In genomic region chr6:157831424-157832249, GRCh38 we compare ENCODE assay signal across 11 cellular contexts. TPM values are rescaled to one million over a fixed set of nuclear protein-coding genes. Genes with fewer than 3 reads are reported as not detected.
DNase-seq lines count a peak whose midpoint lies in the region; ATAC-seq, FAIRE-seq and TF ChIP-seq lines count a peak whose summit lies in the region.
"Had no signal": no experiment of that assay in that cellular context is flagged by ENCODE, and none has a peak within 500 bp of the region (broad histone marks: within the 10 kb centered on the region; RNA-seq: fewer than 3 reads in every experiment).

No MANE protein-coding gene starts in this region.

- no peak overlapping the region for H3K4me3 ChIP-seq in BLaER1 treated with 17β-estradiol and CSF1 and Interleukin-3, amounts not matched to agents 10 nM and 100 nM
- H3K4me3 ChIP-seq in effector memory CD4-positive, alpha-beta T cell (ENCODE audit: insufficient read depth, low read depth, low read length, poor library complexity, severe bottlenecking) = no peak overlapping the region

- H3K27ac ChIP-seq in BLaER1 treated with 17β-estradiol and CSF1 and Interleukin-3, amounts not matched to agents 10 nM and 100 nM = no peak overlapping the region
- peak overlapping the region; percentile 32 for H3K27ac ChIP-seq in angular gyrus (ENCODE audit: low read depth, low read length)
- no peak overlapping the region for H3K27ac ChIP-seq in effector memory CD4-positive, alpha-beta T cell (ENCODE audit: insufficient read depth, low read length, poor library complexity, severe bottlenecking)

- H4K20me1 ChIP-seq in BLaER1 treated with 17β-estradiol and CSF1 and Interleukin-3, amounts not matched to agents 10 nM and 100 nM = peaks cover 0 to 92% (median 0%) of the 10 kb centered on the region in 11 experiments; a peak in 4 of 22 replicates

- no peaks in the 10 kb centered on the region for H3K27me3 ChIP-seq in BLaER1 treated with 17β-estradiol and CSF1 and Interleukin-3, amounts not matched to agents 10 nM and 100 nM
- H3K27me3 ChIP-seq in effector memory CD4-positive, alpha-beta T cell (replicated peaks; ENCODE audit: control insufficient read depth, insufficient read depth, low read length, poor library complexity, severe bottlenecking) = no peaks in the 10 kb centered on the region

- CTCF ChIA-PET in HEK293T (lab: Yijun Ruan, JAX) = interaction anchor here (1.3 kb wide), 1 partner anchor 67 kb away, joined by 3 read pairs; no protein-coding TSS in a partner anchor

- no peak for FAIRE-seq in HTR-8/SVneo (lab: Jason Lieb, UNC)
- FAIRE-seq: G401.6 had no signal

- POLR2A ChIA-PET in HEK293T (lab: Yijun Ruan, JAX) = no interaction called here

- peaks cover 0 to 22% (median 0%) of the 10 kb centered on the region in 11 experiments; a peak in 3 of 22 replicates for H3K36me3 ChIP-seq in BLaER1 treated with 17β-estradiol and CSF1 and Interleukin-3, amounts not matched to agents 10 nM and 100 nM
- no peaks in the 10 kb centered on the region for H3K36me3 ChIP-seq in effector memory CD4-positive, alpha-beta T cell (ENCODE audit: control insufficient read depth, insufficient read depth, low read length)

- DNase-seq in HEK293T (ENCODE audit: extremely low spot score) (no peak), left lobe of liver (ENCODE audit: low spot score) (no peak), HTR-8/SVneo (ENCODE audit: insufficient read length, low spot score) (no peak)
- DNase-seq in effector memory CD4-positive, alpha-beta T cell = no peak
- DNase-seq: activated CD8-positive, alpha-beta memory T cell treated with anti-CD3 and anti-CD28 coated beads, Interleukin-2, amount 50 U/mL, for 48 hours had no signal

- peak overlapping the region; percentile 25 to 81 (median 44); a peak in 20 of 22 replicates for H3K4me2 ChIP-seq in BLaER1 treated with 17β-estradiol and CSF1 and Interleukin-3, amounts not matched to agents 10 nM and 100 nM

- peaks cover 0 to 18% (median 10%) of the 10 kb centered on the region in 11 experiments; a peak in 14 of 22 replicates for H3K9me3 ChIP-seq in BLaER1 treated with 17β-estradiol and CSF1 and Interleukin-3, amounts not matched to agents 10 nM and 100 nM (replicated peaks in 1 of 11)
- no peaks in the 10 kb centered on the region for H3K9me3 ChIP-seq in effector memory CD4-positive, alpha-beta T cell (ENCODE audit: control insufficient read depth, low read length)

- H3K4me1 ChIP-seq in BLaER1 treated with 17β-estradiol and CSF1 and Interleukin-3, amounts not matched to agents 10 nM and 100 nM = peaks cover 16 to 43% (median 27%) of the 10 kb centered on the region in 10 experiments
- peaks cover 8% of the 10 kb centered on the region for H3K4me1 ChIP-seq in effector memory CD4-positive, alpha-beta T cell (ENCODE audit: control insufficient read depth, insufficient read depth, low read length, poor library complexity, severe bottlenecking)

- peak; percentile 72 for ATAC-seq in left lobe of liver
- no peak for ATAC-seq in HG03280 (IDR thresholded peaks at IDR 0.05; ENCODE audit: unreplicated experiment)
- ATAC-seq in HG02970 (IDR thresholded peaks at IDR 0.05; ENCODE audit: low FRiP score, unreplicated experiment) = no peak
- ATAC-seq: PC-3 had no signal

- H3K9ac ChIP-seq in BLaER1 treated with 17β-estradiol and CSF1 and Interleukin-3, amounts not matched to agents 10 nM and 100 nM = no peak overlapping the region

TF ChIP-seq in HEK293T, 16 proteins besides CTCF, POLR2A, EP300 and RAD21:
- peak; percentile 35; the same call in 1 of the 2 replicates for TF ChIP-seq L3MBTL2 (conservative IDR thresholded peaks at IDR 0.05)
- TF ChIP-seq, protein P1, sequence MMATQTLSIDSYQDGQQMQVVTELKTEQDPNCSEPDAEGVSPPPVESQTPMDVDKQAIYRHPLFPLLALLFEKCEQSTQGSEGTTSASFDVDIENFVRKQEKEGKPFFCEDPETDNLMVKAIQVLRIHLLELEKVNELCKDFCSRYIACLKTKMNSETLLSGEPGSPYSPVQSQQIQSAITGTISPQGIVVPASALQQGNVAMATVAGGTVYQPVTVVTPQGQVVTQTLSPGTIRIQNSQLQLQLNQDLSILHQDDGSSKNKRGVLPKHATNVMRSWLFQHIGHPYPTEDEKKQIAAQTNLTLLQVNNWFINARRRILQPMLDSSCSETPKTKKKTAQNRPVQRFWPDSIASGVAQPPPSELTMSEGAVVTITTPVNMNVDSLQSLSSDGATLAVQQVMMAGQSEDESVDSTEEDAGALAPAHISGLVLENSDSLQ (IDR thresholded peaks at IDR 0.05) = no peak

RNA-seq across cellular contexts. Expression of gene SNX9, which starts 8.6 kb away (rescaled TPM):
- total RNA-seq in left lobe of liver = 25.5 TPM
